11 cellular contexts compared by ENCODE assay signal in genomic region chr5:165808358-165808757, GRCh38.
"Had no signal": no experiment of that assay in that cellular context is flagged by ENCODE, and none has a peak within 500 bp of the region (broad histone marks: within the 10 kb centered on the region; RNA-seq: fewer than 3 reads in every experiment).

No MANE protein-coding gene starts in this region.

- H3K9me3 ChIP-seq: HAP-1 had no signal

- H2AFZ ChIP-seq: GM23248, GM23338 had no signal

- H3K27ac Mint-ChIP-seq: GM23338, H9, HFFc6 had no signal

- H3K9ac ChIP-seq: GM23248 had no signal

- H3K4me3 Mint-ChIP-seq: GM23338, H9, HFFc6 had no signal

- H3K36me3 ChIP-seq: HAP-1 had no signal

- H3K9me3 Mint-ChIP-seq: GM23338, H9 had no signal

- ATAC-seq: GM23338, HCT116 had no signal

- H3K27ac ChIP-seq: GM23248 had no signal

- H3K4me3 ChIP-seq: GM23248, GM23338, HAP-1 had no signal

- H3K4me2 ChIP-seq: GM23338 had no signal

- H3K4me1 Mint-ChIP-seq: GM23338 had no signal

- DNase-seq: GM23248, GOT3, H7, H9, HCEC 1CT, HFFc6 had no signal

- FAIRE-seq: H1, H54 had no signal
